In the genomic region with DNA sequence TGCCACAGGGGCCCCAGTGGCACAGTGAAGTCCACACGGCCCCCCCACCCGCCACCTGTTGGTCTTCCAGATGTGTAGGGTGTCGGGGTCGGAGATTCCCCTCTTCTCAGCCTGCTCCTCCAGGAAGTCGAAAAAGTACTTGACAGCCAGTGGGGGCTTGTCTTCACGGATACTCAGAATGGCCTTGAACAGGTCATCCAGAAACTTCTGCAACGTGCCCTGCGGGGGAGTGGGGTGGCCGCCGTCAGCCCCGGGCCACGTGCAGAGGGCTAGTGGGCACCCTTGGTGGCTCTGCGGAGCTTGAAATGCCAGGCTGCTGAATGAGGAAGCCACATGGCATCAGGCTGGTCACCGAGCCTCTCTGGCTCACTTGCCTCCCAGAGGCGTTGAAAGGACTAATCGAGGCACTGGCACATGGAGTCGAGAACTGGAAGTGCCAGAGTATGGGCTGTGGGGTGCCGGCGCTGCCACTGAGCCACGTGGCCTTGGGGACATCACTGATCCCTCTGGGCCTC, we compare ENCODE assay signal across 17 cellular contexts. TPM values are rescaled to one million over a fixed set of nuclear protein-coding genes. Genes with fewer than 3 reads are reported as not detected.
DNase-seq lines count a peak whose midpoint lies in the region; ATAC-seq and TF ChIP-seq lines count a peak whose summit lies in the region.
"Had no signal": no experiment of that assay in that cellular context is flagged by ENCODE, and none has a peak within 500 bp of the region (broad histone marks: within the 10 kb centered on the region; RNA-seq: fewer than 3 reads in every experiment).

No MANE protein-coding gene starts in this region.

- no CpG with 5 or more reads among the region's 20 CpGs for WGBS in neuronal stem cell (ENCODE audit: extremely low coverage in 2 of 2, insufficient read length in 2 of 2, insufficient replicate concordance in 1 of 2), 2 donors

- DNase-seq in HFF-Myc (ENCODE audit: extremely low read depth, low read depth) (no peak), neuronal stem cell (ENCODE audit: low spot score) (no peak), thoracic aorta (ENCODE audit: low spot score) (no peak), NOMO-1 (lab: John Stamatoyannopoulos, UW; ENCODE audit: unreplicated experiment in 2 of 2) (no peak)
- DNase-seq: activated CD4-positive, alpha-beta T cell treated with anti-CD3 and anti-CD28 coated beads, Interleukin-2, amount 10 ng/mL, durations not matched to agents 24 days and 14 days; H9; NCI-H774 had no signal

- H2BK120ac ChIP-seq in neuronal stem cell (ENCODE audit: low read depth, low read length), result no peak overlapping the region

- H3K9ac ChIP-seq in neuronal stem cell (ENCODE audit: low read depth, low read length, poor library complexity), result no peak overlapping the region

- no peak overlapping the region for H3K4me2 ChIP-seq in neuronal stem cell (ENCODE audit: insufficient read depth, low read length, poor library complexity, severe bottlenecking)

- no peak overlapping the region for H3K18ac ChIP-seq in neuronal stem cell (ENCODE audit: low read length)

- H3K27ac ChIP-seq in cingulate gyrus (ENCODE audit: low read depth, low read length) (peak overlapping the region; percentile 10), neuronal stem cell (replicated peaks; ENCODE audit: low read length) (no peak overlapping the region), thoracic aorta (peak overlapping the region; percentile 78 to 86)
- H3K27ac ChIP-seq: pancreas had no signal

- H2BK5ac ChIP-seq in neuronal stem cell (ENCODE audit: low read length), result peak overlapping the region; percentile 26

- peak overlapping the region; percentile 20 for H2BK15ac ChIP-seq in neuronal stem cell (ENCODE audit: low read length)

- no peaks in the 10 kb centered on the region for H3K27me3 ChIP-seq in neuronal stem cell (ENCODE audit: control insufficient read depth in 3 of 3, insufficient read depth in 3 of 3, low read depth in 1 of 3, low read length in 3 of 3)
- no peaks in the 10 kb centered on the region for H3K27me3 ChIP-seq in thoracic aorta (replicated peaks; ENCODE audit: insufficient read depth)
- H3K27me3 ChIP-seq: pancreas had no signal

- peaks cover 10 to 35% of the 10 kb centered on the region in 2 donors for H3K4me1 ChIP-seq in neuronal stem cell (ENCODE audit: control insufficient read depth in 2 of 2, insufficient read depth in 1 of 2, low read depth in 1 of 2, low read length in 2 of 2)
- peaks cover 66 to 89% of the 10 kb centered on the region in 2 donors for H3K4me1 ChIP-seq in thoracic aorta (ENCODE audit: control insufficient read depth in 1 of 2, low read depth in 2 of 2)
- H3K4me1 ChIP-seq: pancreas had no signal

- no peak overlapping the region for H2AFZ ChIP-seq in neuronal stem cell (ENCODE audit: low read length)

- H4K8ac ChIP-seq in neuronal stem cell (ENCODE audit: low read depth, low read length), result no peak overlapping the region

- no peaks in the 10 kb centered on the region for H3K79me1 ChIP-seq in neuronal stem cell (ENCODE audit: low read depth, low read length)

- no peaks in the 10 kb centered on the region for H3K9me3 ChIP-seq in neuronal stem cell (replicated peaks in 1 of 2; ENCODE audit: control insufficient read depth in 2 of 2, insufficient read depth in 1 of 2, low read depth in 1 of 2, low read length in 2 of 2)
- no peaks in the 10 kb centered on the region for H3K9me3 ChIP-seq in thoracic aorta
- H3K9me3 ChIP-seq: pancreas had no signal

- H3K23ac ChIP-seq in neuronal stem cell (ENCODE audit: low read depth, low read length, poor library complexity), result no peak overlapping the region

- TF ChIP-seq CTCF in HFF-Myc (IDR thresholded peaks at IDR 0.05; ENCODE audit: low read depth, low read length, missing control alignments) (no peak), thoracic aorta (IDR thresholded peaks at IDR 0.05) (no peak)

- ATAC-seq in thoracic aorta (ENCODE audit: insufficient number of reproducible peaks, low FRiP score, low read depth), result no peak
- no peak for ATAC-seq in HG03354 (IDR thresholded peaks at IDR 0.05; ENCODE audit: poor library complexity, severe bottlenecking, unreplicated experiment)
- ATAC-seq in GM19328 (IDR thresholded peaks at IDR 0.05; ENCODE audit: unreplicated experiment), result no peak
- ATAC-seq: activated naive CD4-positive, alpha-beta T cell treated with anti-CD3 and anti-CD28 coated beads, Interleukin-2, amount 50 U/mL, for 72 hours; pancreas had no signal

- no peak overlapping the region for H2BK12ac ChIP-seq in neuronal stem cell (ENCODE audit: low read length)

- peak overlapping the region; percentile 74 for H3K4me3 ChIP-seq in HFF-Myc (replicated peaks; ENCODE audit: low read depth, low read length)
- no peak overlapping the region for H3K4me3 ChIP-seq in neuronal stem cell (ENCODE audit: low read length in 2 of 2)
- H3K4me3 ChIP-seq in thoracic aorta, result peak overlapping the region; percentile 67
- H3K4me3 ChIP-seq: pancreas had no signal

- H3K36me3 ChIP-seq in neuronal stem cell (replicated peaks in 1 of 2; ENCODE audit: control insufficient read depth in 2 of 2, insufficient read depth in 2 of 2, low read length in 2 of 2) (peaks cover 0 to 68% of the 10 kb centered on the region in 2 donors), thoracic aorta (peaks cover 27% of the 10 kb centered on the region)
- H3K36me3 ChIP-seq: pancreas had no signal

- H3K4ac ChIP-seq in neuronal stem cell (ENCODE audit: low read length), result no peak overlapping the region

- H3K14ac ChIP-seq in neuronal stem cell (ENCODE audit: low read length), result no peak overlapping the region

- no peak overlapping the region for H4K91ac ChIP-seq in neuronal stem cell (ENCODE audit: low read depth, low read length, poor library complexity)

- H2AK5ac ChIP-seq in neuronal stem cell (ENCODE audit: low read depth, low read length), result peak overlapping the region; percentile 35

RNA-seq across cellular contexts. Expression of gene H1-8, which starts 16.6 kb away (rescaled TPM):
- polyA plus RNA-seq in neuronal stem cell (2013, experiment 1 of 2), result not detected
- polyA plus RNA-seq in neuronal stem cell (2013, experiment 2 of 2), result not detected
- not detected for total RNA-seq in thoracic aorta
- total RNA-seq: activated CD4-positive, alpha-beta T cell treated with anti-CD3 and anti-CD28 coated beads, Interleukin-2, amount 10 ng/mL, durations not matched to agents 24 days and 14 days; activated naive CD4-positive, alpha-beta T cell treated with anti-CD3 and anti-CD28 coated beads, Interleukin-2, amount 50 U/mL, for 72 hours; bronchial epithelial cell; CD4-positive, alpha-beta memory T cell; glomerular endothelial cell; H9; pancreas; ureter had no signal
- polyA plus RNA-seq: CD4-positive, alpha-beta memory T cell; keratinocyte; pancreas had no signal

RNA-seq across cellular contexts. Expression of gene RHO, which starts 31.2 kb away (rescaled TPM):
- polyA plus RNA-seq in neuronal stem cell (2013, experiment 1 of 2), result 0.06 TPM
- polyA plus RNA-seq in neuronal stem cell (2013, experiment 2 of 2), result 0.01 TPM
- not detected for total RNA-seq in thoracic aorta
- total RNA-seq: activated CD4-positive, alpha-beta T cell treated with anti-CD3 and anti-CD28 coated beads, Interleukin-2, amount 10 ng/mL, durations not matched to agents 24 days and 14 days; activated naive CD4-positive, alpha-beta T cell treated with anti-CD3 and anti-CD28 coated beads, Interleukin-2, amount 50 U/mL, for 72 hours; bronchial epithelial cell; CD4-positive, alpha-beta memory T cell; glomerular endothelial cell; H9; pancreas; ureter had no signal
- polyA plus RNA-seq: CD4-positive, alpha-beta memory T cell; keratinocyte had no signal

RNA-seq across cellular contexts. Expression of gene PLXND1, which starts 46.9 kb away (rescaled TPM):
- 43.7 TPM for polyA plus RNA-seq in neuronal stem cell (2013, experiment 1 of 2)
- polyA plus RNA-seq in neuronal stem cell (2013, experiment 2 of 2), result 41.8 TPM
- total RNA-seq in thoracic aorta, result 100 to 1,000 TPM; 207 to 246 TPM

Comparison
In these comparisons a context has a peak if more than half of its experiments do, and no peak if none do; other contexts are left out.
1. H3K4me3 ChIP-seq: peak in HFF-Myc (single experiment) and thoracic aorta (single experiment); none in neuronal stem cell (0 of 2).